Comparison of ENCODE assay signal across 13 cellular contexts in genomic region chr7:151272410-151272809, GRCh38. TPM values are rescaled to one million over a fixed set of nuclear protein-coding genes. Genes with fewer than 3 reads are reported as not detected.
DNase-seq lines count a peak whose midpoint lies in the region; ATAC-seq, FAIRE-seq and TF ChIP-seq lines count a peak whose summit lies in the region.
"Had no signal": no experiment of that assay in that cellular context is flagged by ENCODE, and none has a peak within 500 bp of the region (broad histone marks: within the 10 kb centered on the region; RNA-seq: fewer than 3 reads in every experiment).

No MANE protein-coding gene starts in this region.

- H3K9me2 ChIP-seq in GM23248 (ENCODE audit: insufficient read depth), result no peaks in the 10 kb centered on the region

- WGBS in GM23248 (ENCODE audit: low coverage in 1 of 2, low lambda C conversion rate in 2 of 2, missing lambda C conversion rate in 2 of 2), 2 experiments, result 24 to 38% methylated on average over 10 of the region's 10 CpGs

- DNase-seq in GM23248 (peak; percentile 55), astrocyte (ENCODE audit: low read depth) (no peak), neural progenitor cell (ENCODE audit: low spot score) (no peak), upper lobe of right lung (no peak), medulla oblongata (ENCODE audit: extremely low spot score) (no peak)
- no peak for DNase-seq in activated T-cell treated with anti-CD3 and anti-CD28 coated beads, Interleukin-2, amount 50 U/mL, for 24 hours
- DNase-seq: activated CD4-positive, alpha-beta T cell treated with anti-CD3 and anti-CD28 coated beads for 36 hours; esophagus squamous epithelium; GDM1; NCI-H2081 treated with DMSO at 0.1 percent for 48 hours had no signal

- no peak overlapping the region for H3K27ac ChIP-seq in GM23248
- no peak overlapping the region for H3K27ac ChIP-seq in astrocyte (ENCODE audit: low read depth, low read length)
- H3K27ac ChIP-seq in neural progenitor cell, result no peak overlapping the region
- peak overlapping the region; percentile 79 for H3K27ac ChIP-seq in upper lobe of right lung

- H3K4me3 Mint-ChIP-seq in astrocyte (ENCODE audit: unreplicated experiment), result peak overlapping the region; percentile 15
- no peak overlapping the region for H3K4me3 Mint-ChIP-seq in neural progenitor cell
- no peak overlapping the region for H3K4me3 Mint-ChIP-seq in activated T-cell treated with anti-CD3 and anti-CD28 coated beads, Interleukin-2, amount 50 U/mL, for 24 hours
- H3K4me3 Mint-ChIP-seq: activated CD4-positive, alpha-beta T cell treated with anti-CD3 and anti-CD28 coated beads for 36 hours; T-helper 2 cell treated with Interferon-gamma antibody and Interleukin-4, amounts not matched to agents 5 μg/mL and 100 μg/mL, for 36 hours had no signal

- no peak for FAIRE-seq in astrocyte (lab: Jason Lieb, UNC)

- peaks cover 57% of the 10 kb centered on the region for H3K27me3 Mint-ChIP-seq in astrocyte (ENCODE audit: low read depth, unreplicated experiment)
- H3K27me3 Mint-ChIP-seq in neural progenitor cell (ENCODE audit: insufficient read depth, low read depth), result peaks cover 9% of the 10 kb centered on the region
- H3K27me3 Mint-ChIP-seq in activated T-cell treated with anti-CD3 and anti-CD28 coated beads, Interleukin-2, amount 50 U/mL, for 24 hours, result no peaks in the 10 kb centered on the region
- H3K27me3 Mint-ChIP-seq: activated CD4-positive, alpha-beta T cell treated with anti-CD3 and anti-CD28 coated beads for 36 hours had no signal

- H3K9me3 ChIP-seq in GM23248 (ENCODE audit: low read depth) (no peaks in the 10 kb centered on the region), astrocyte (ENCODE audit: insufficient read depth, low read depth, low read length) (no peaks in the 10 kb centered on the region), neural progenitor cell (ENCODE audit: low read depth) (no peaks in the 10 kb centered on the region), upper lobe of right lung (no peaks in the 10 kb centered on the region)
- H3K9me3 ChIP-seq: esophagus squamous epithelium had no signal

- no peak overlapping the region for H3K4me3 ChIP-seq in GM23248
- no peak overlapping the region for H3K4me3 ChIP-seq in astrocyte (ENCODE audit: insufficient read depth, low read depth, low read length)
- H3K4me3 ChIP-seq in neural progenitor cell, result no peak overlapping the region
- no peak overlapping the region for H3K4me3 ChIP-seq in upper lobe of right lung
- H3K4me3 ChIP-seq: esophagus squamous epithelium, lung had no signal

- H3K36me3 ChIP-seq in GM23248 (ENCODE audit: low read depth), result no peaks in the 10 kb centered on the region
- H3K36me3 ChIP-seq in astrocyte (ENCODE audit: insufficient read depth, low read length), result no peaks in the 10 kb centered on the region
- no peaks in the 10 kb centered on the region for H3K36me3 ChIP-seq in neural progenitor cell
- no peaks in the 10 kb centered on the region for H3K36me3 ChIP-seq in upper lobe of right lung
- H3K36me3 ChIP-seq: esophagus squamous epithelium had no signal

- H3F3A ChIP-seq in GM23248 (ENCODE audit: insufficient read depth) (0 out of 2 replicates have a peak, but pooled peaks cover 3% of the 10 kb centered on the region), neural progenitor cell (ENCODE audit: low read depth) (no peaks in the 10 kb centered on the region)

- ATAC-seq in upper lobe of right lung (no peak), GM19467 (IDR thresholded peaks at IDR 0.05; ENCODE audit: unreplicated experiment) (no peak)
- ATAC-seq: activated CD4-positive, alpha-beta T cell treated with anti-CD3 and anti-CD28 coated beads for 36 hours had no signal

- intact Hi-C loops in upper lobe of right lung (cut with DNase I), result no loop called here

- no peak overlapping the region for H3K4me2 ChIP-seq in GM23248 (ENCODE audit: unreplicated experiment)
- H3K4me2 ChIP-seq in astrocyte (ENCODE audit: low read length), result no peak overlapping the region
- no peak overlapping the region for H3K4me2 ChIP-seq in neural progenitor cell

- H2AFZ ChIP-seq in GM23248 (no peak overlapping the region), astrocyte (ENCODE audit: low read depth, low read length) (no peak overlapping the region), neural progenitor cell (replicated peaks) (no peak overlapping the region)

- H3K27ac Mint-ChIP-seq in astrocyte (ENCODE audit: unreplicated experiment) (no peak overlapping the region), neural progenitor cell (peak overlapping the region; percentile 6)
- H3K27ac Mint-ChIP-seq in activated T-cell treated with anti-CD3 and anti-CD28 coated beads, Interleukin-2, amount 50 U/mL, for 24 hours, result no peak overlapping the region
- H3K27ac Mint-ChIP-seq: activated CD4-positive, alpha-beta T cell treated with anti-CD3 and anti-CD28 coated beads for 36 hours; T-helper 2 cell treated with Interferon-gamma antibody and Interleukin-4, amounts not matched to agents 5 μg/mL and 100 μg/mL, for 36 hours had no signal

- no peaks in the 10 kb centered on the region for H3K4me1 Mint-ChIP-seq in astrocyte (ENCODE audit: low read depth, unreplicated experiment)
- H3K4me1 Mint-ChIP-seq in neural progenitor cell, result peaks cover 11% of the 10 kb centered on the region
- H3K4me1 Mint-ChIP-seq in activated T-cell treated with anti-CD3 and anti-CD28 coated beads, Interleukin-2, amount 50 U/mL, for 24 hours (ENCODE audit: low read depth), result peaks cover 33% of the 10 kb centered on the region

- H3K79me2 ChIP-seq in GM23248 (ENCODE audit: insufficient read depth) (no peaks in the 10 kb centered on the region), astrocyte (ENCODE audit: insufficient read depth, low read length) (no peaks in the 10 kb centered on the region), neural progenitor cell (ENCODE audit: low read depth) (no peaks in the 10 kb centered on the region)

- H3K4me1 ChIP-seq in GM23248 (ENCODE audit: insufficient read depth) (no peaks in the 10 kb centered on the region), astrocyte (ENCODE audit: insufficient read depth, low read length) (no peaks in the 10 kb centered on the region), neural progenitor cell (no peaks in the 10 kb centered on the region), upper lobe of right lung (peaks cover 25% of the 10 kb centered on the region)

- no peaks in the 10 kb centered on the region for H3K27me3 ChIP-seq in GM23248 (replicated peaks; ENCODE audit: insufficient read depth)
- peaks cover 1% of the 10 kb centered on the region for H3K27me3 ChIP-seq in astrocyte (ENCODE audit: insufficient read depth, low read length)
- H3K27me3 ChIP-seq in neural progenitor cell, result peaks cover 20% of the 10 kb centered on the region
- H3K27me3 ChIP-seq in upper lobe of right lung, result no peaks in the 10 kb centered on the region

- H3K36me3 Mint-ChIP-seq in astrocyte (ENCODE audit: low read depth, unreplicated experiment), result peaks cover 7% of the 10 kb centered on the region
- H3K36me3 Mint-ChIP-seq in neural progenitor cell, result no peaks in the 10 kb centered on the region
- no peaks in the 10 kb centered on the region for H3K36me3 Mint-ChIP-seq in activated T-cell treated with anti-CD3 and anti-CD28 coated beads, Interleukin-2, amount 50 U/mL, for 24 hours (ENCODE audit: low read depth)

- H3K9me3 Mint-ChIP-seq in astrocyte (ENCODE audit: unreplicated experiment) (peaks cover 9% of the 10 kb centered on the region), neural progenitor cell (no peaks in the 10 kb centered on the region)
- H3K9me3 Mint-ChIP-seq in activated T-cell treated with anti-CD3 and anti-CD28 coated beads, Interleukin-2, amount 50 U/mL, for 24 hours, result no peaks in the 10 kb centered on the region
- H3K9me3 Mint-ChIP-seq: T-helper 2 cell treated with Interferon-gamma antibody and Interleukin-4, amounts not matched to agents 5 μg/mL and 100 μg/mL, for 36 hours had no signal

- H4K20me1 ChIP-seq in GM23248 (ENCODE audit: insufficient read depth) (no peaks in the 10 kb centered on the region), astrocyte (ENCODE audit: insufficient read depth, low read length) (no peaks in the 10 kb centered on the region), neural progenitor cell (ENCODE audit: low read depth) (no peaks in the 10 kb centered on the region)

- in situ Hi-C loops in GM23248 (cut with MboI), result no loop called here

- H3K9ac ChIP-seq in GM23248 (no peak overlapping the region), astrocyte (ENCODE audit: low read length) (no peak overlapping the region), neural progenitor cell (no peak overlapping the region)

- no peak for TF ChIP-seq CTCF in astrocyte (IDR thresholded peaks at IDR 0.05; ENCODE audit: insufficient read depth, low read depth, low read length)
- no peak for TF ChIP-seq CTCF in neural progenitor cell (IDR thresholded peaks at IDR 0.05)
- no peak for TF ChIP-seq CTCF in upper lobe of right lung (IDR thresholded peaks at IDR 0.05)

RNA-seq across cellular contexts. Expression of gene SMARCD3, which starts 23.9 kb away (rescaled TPM):
- total RNA-seq in GM23248 (2014; rRNA removed; shearing (Covaris generic)), result 32.2 and 34.0 TPM in 2 replicates
- polyA plus RNA-seq in GM23248 (2016; fragmentation: Nextera tagmentation; extraction: Ambion mirVana), result 19.8 and 22.4 TPM in 2 replicates
- total RNA-seq in astrocyte (47.7 and 50.0 TPM in 2 replicates), neural progenitor cell (ENCODE audit: low replicate concordance) (11.0 and 23.6 TPM in 2 replicates), upper lobe of right lung (61.5 TPM)

RNA-seq across cellular contexts. Expression of gene CHPF2, which starts 40.1 kb away (rescaled TPM):
- total RNA-seq in GM23248 (2014; rRNA removed; shearing (Covaris generic)), result 120 and 139 TPM in 2 replicates
- polyA plus RNA-seq in GM23248 (2016; fragmentation: Nextera tagmentation; extraction: Ambion mirVana), result 48.0 and 51.3 TPM in 2 replicates
- 84.7 and 101 TPM in 2 replicates for total RNA-seq in astrocyte
- total RNA-seq in neural progenitor cell (ENCODE audit: low replicate concordance), result 8.8 and 18.3 TPM in 2 replicates
- 37.2 TPM for total RNA-seq in upper lobe of right lung

RNA-seq across cellular contexts. Expression of gene ABCF2, which starts 45.4 kb away (rescaled TPM):
- total RNA-seq in GM23248 (2014; rRNA removed; shearing (Covaris generic)), result 69.7 and 74.9 TPM in 2 replicates
- 40.7 and 40.9 TPM in 2 replicates for polyA plus RNA-seq in GM23248 (2016; fragmentation: Nextera tagmentation; extraction: Ambion mirVana)
- 53.2 and 54.3 TPM in 2 replicates for total RNA-seq in astrocyte
- 31.3 and 40.7 TPM in 2 replicates for total RNA-seq in neural progenitor cell (ENCODE audit: low replicate concordance)
- 26.3 TPM for total RNA-seq in upper lobe of right lung
